1 cellular context compared by ENCODE assay signal in genomic region chr10:115049957-115050356, GRCh38.
TF ChIP-seq lines count a peak whose summit lies in the region.

No MANE protein-coding gene starts in this region.

TF ChIP-seq in HepG2, 621 proteins besides CTCF, POLR2A, EP300 and RAD21:
- no peak for TF ChIP-seq SMARCC2 (IDR thresholded peaks at IDR 0.05)
- TF ChIP-seq, protein P1, sequence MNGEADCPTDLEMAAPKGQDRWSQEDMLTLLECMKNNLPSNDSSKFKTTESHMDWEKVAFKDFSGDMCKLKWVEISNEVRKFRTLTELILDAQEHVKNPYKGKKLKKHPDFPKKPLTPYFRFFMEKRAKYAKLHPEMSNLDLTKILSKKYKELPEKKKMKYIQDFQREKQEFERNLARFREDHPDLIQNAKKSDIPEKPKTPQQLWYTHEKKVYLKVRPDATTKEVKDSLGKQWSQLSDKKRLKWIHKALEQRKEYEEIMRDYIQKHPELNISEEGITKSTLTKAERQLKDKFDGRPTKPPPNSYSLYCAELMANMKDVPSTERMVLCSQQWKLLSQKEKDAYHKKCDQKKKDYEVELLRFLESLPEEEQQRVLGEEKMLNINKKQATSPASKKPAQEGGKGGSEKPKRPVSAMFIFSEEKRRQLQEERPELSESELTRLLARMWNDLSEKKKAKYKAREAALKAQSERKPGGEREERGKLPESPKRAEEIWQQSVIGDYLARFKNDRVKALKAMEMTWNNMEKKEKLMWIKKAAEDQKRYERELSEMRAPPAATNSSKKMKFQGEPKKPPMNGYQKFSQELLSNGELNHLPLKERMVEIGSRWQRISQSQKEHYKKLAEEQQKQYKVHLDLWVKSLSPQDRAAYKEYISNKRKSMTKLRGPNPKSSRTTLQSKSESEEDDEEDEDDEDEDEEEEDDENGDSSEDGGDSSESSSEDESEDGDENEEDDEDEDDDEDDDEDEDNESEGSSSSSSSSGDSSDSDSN (CRISPR knock-in tag; IDR thresholded peaks at IDR 0.05) = no peak
- TF ChIP-seq CREBL2 (CRISPR knock-in tag; IDR thresholded peaks at IDR 0.05; ENCODE audit: borderline replicate concordance) = no peak
- TF ChIP-seq TRIM24 (CRISPR knock-in tag; IDR thresholded peaks at IDR 0.05) = no peak
- no peak for TF ChIP-seq HNRNPLL (IDR thresholded peaks at IDR 0.05; ENCODE audit: low read depth, low read length, poor library complexity, severe bottlenecking)
- no peak for TF ChIP-seq AHDC1 (CRISPR knock-in tag; IDR thresholded peaks at IDR 0.05; ENCODE audit: borderline replicate concordance)
- TF ChIP-seq, protein P2, sequence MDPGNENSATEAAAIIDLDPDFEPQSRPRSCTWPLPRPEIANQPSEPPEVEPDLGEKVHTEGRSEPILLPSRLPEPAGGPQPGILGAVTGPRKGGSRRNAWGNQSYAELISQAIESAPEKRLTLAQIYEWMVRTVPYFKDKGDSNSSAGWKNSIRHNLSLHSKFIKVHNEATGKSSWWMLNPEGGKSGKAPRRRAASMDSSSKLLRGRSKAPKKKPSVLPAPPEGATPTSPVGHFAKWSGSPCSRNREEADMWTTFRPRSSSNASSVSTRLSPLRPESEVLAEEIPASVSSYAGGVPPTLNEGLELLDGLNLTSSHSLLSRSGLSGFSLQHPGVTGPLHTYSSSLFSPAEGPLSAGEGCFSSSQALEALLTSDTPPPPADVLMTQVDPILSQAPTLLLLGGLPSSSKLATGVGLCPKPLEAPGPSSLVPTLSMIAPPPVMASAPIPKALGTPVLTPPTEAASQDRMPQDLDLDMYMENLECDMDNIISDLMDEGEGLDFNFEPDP (CRISPR knock-in tag; conservative IDR thresholded peaks at IDR 0.05) = no peak
- no peak for TF ChIP-seq FOXK1 (CRISPR knock-in tag; IDR thresholded peaks at IDR 0.05; ENCODE audit: borderline replicate concordance, low read depth)
- no peak for TF ChIP-seq ELF4 (CRISPR knock-in tag; IDR thresholded peaks at IDR 0.05; ENCODE audit: borderline replicate concordance)
- TF ChIP-seq ZNF275 (CRISPR knock-in tag; IDR thresholded peaks at IDR 0.05; ENCODE audit: borderline replicate concordance) = no peak
- TF ChIP-seq ZNF75D (CRISPR knock-in tag; IDR thresholded peaks at IDR 0.05; ENCODE audit: borderline replicate concordance) = no peak
TF ChIP-seq in HepG2: peak in this region for 0.
